22 cellular contexts compared by ENCODE assay signal in genomic region chr11:1586699-1587098, GRCh38. TPM values are rescaled to one million over a fixed set of nuclear protein-coding genes. Genes with fewer than 3 reads are reported as not detected.
"Had no signal": no experiment of that assay in that cellular context is flagged by ENCODE, and none has a peak within 500 bp of the region (broad histone marks: within the 10 kb centered on the region; RNA-seq: fewer than 3 reads in every experiment).

No MANE protein-coding gene starts in this region.

- H3K36me3 ChIP-seq: brain microvascular endothelial cell, colonic mucosa, ovary, right lobe of liver, upper lobe of right lung had no signal

- H3K4me1 ChIP-seq: colonic mucosa, right lobe of liver, upper lobe of right lung had no signal

- ATAC-seq: activated CD8-positive, alpha-beta T cell treated with anti-CD3 and anti-CD28 coated beads for 36 hours; naive thymus-derived CD8-positive, alpha-beta T cell; right lobe of liver; upper lobe of right lung had no signal

- H3K9me3 ChIP-seq: colonic mucosa, ovary, right lobe of liver, upper lobe of right lung had no signal

- DNase-seq: activated CD4-positive, alpha-beta T cell treated with anti-CD3 and anti-CD28 coated beads, Interleukin-2, amount 10 ng/mL, durations not matched to agents 24 days and 14 days; activated CD8-positive, alpha-beta T cell treated with anti-CD3 and anti-CD28 coated beads for 36 hours; activated naive CD4-positive, alpha-beta T cell treated with Interleukin-2 at 50 U/mL for 16 hours; activated T-cell treated with anti-CD3 and anti-CD28 coated beads, Interleukin-2, amount 50 U/mL, for 1 hour; brain microvascular endothelial cell; central memory CD4-positive, alpha-beta T cell; colonic mucosa; erythroblast; head of caudate nucleus; kidney glomerular epithelial cell; mesenchymal stem cell; naive thymus-derived CD8-positive, alpha-beta T cell; ovary; right lobe of liver; stimulated activated naive CD4-positive, alpha-beta T cell; T1000; upper lobe of right lung had no signal

- H3K27me3 ChIP-seq: brain microvascular endothelial cell, colonic mucosa, ovary, right lobe of liver, upper lobe of right lung had no signal

- H3K4me3 Mint-ChIP-seq: activated CD4-positive, alpha-beta T cell treated with anti-CD3 and anti-CD28 coated beads, Interleukin-2, amount 10 ng/mL, durations not matched to agents 24 days and 14 days; activated CD8-positive, alpha-beta T cell treated with anti-CD3 and anti-CD28 coated beads for 36 hours had no signal

- H3K27ac Mint-ChIP-seq: activated CD4-positive, alpha-beta T cell treated with anti-CD3 and anti-CD28 coated beads, Interleukin-2, amount 10 ng/mL, durations not matched to agents 24 days and 14 days; activated CD8-positive, alpha-beta T cell treated with anti-CD3 and anti-CD28 coated beads for 36 hours; activated T-helper 2 cell treated with anti-CD3 and anti-CD28 coated beads, Interferon-gamma antibody, Interleukin-2, Interleukin-4, amounts not matched to agents 10 μg/mL and 5 μg/mL and 100 μg/mL, durations not matched to agents 14 hours and 24 hours and 36 hours; naive thymus-derived CD8-positive, alpha-beta T cell had no signal

- H3K27ac ChIP-seq: brain microvascular endothelial cell, colonic mucosa, ovary, right lobe of liver, upper lobe of right lung had no signal

- H3K4me3 ChIP-seq: colonic mucosa, ovary, right lobe of liver, upper lobe of right lung had no signal

RNA-seq across cellular contexts. Expression of gene KRTAP5-1, which starts 1.6 kb away (rescaled TPM):
- total RNA-seq: activated CD4-positive, alpha-beta T cell treated with anti-CD3 and anti-CD28 coated beads, Interleukin-2, amount 10 ng/mL, durations not matched to agents 24 days and 14 days; activated CD8-positive, alpha-beta T cell treated with anti-CD3 and anti-CD28 coated beads for 36 hours; activated T-helper 2 cell treated with anti-CD3 and anti-CD28 coated beads, Interferon-gamma antibody, Interleukin-2, Interleukin-4, amounts not matched to agents 10 μg/mL and 5 μg/mL and 100 μg/mL, durations not matched to agents 14 hours and 24 hours and 36 hours; colonic mucosa; frontal cortex; liver; mucosa of gallbladder; naive thymus-derived CD8-positive, alpha-beta T cell; ovary; right lobe of liver; upper lobe of right lung had no signal
- polyA plus RNA-seq: liver; naive thymus-derived CD8-positive, alpha-beta T cell; ovary; thymus had no signal

RNA-seq across cellular contexts. Expression of gene KRTAP5-2, which starts 11.4 kb away (rescaled TPM):
- total RNA-seq: activated CD4-positive, alpha-beta T cell treated with anti-CD3 and anti-CD28 coated beads, Interleukin-2, amount 10 ng/mL, durations not matched to agents 24 days and 14 days; activated CD8-positive, alpha-beta T cell treated with anti-CD3 and anti-CD28 coated beads for 36 hours; activated T-helper 2 cell treated with anti-CD3 and anti-CD28 coated beads, Interferon-gamma antibody, Interleukin-2, Interleukin-4, amounts not matched to agents 10 μg/mL and 5 μg/mL and 100 μg/mL, durations not matched to agents 14 hours and 24 hours and 36 hours; colonic mucosa; frontal cortex; liver; naive thymus-derived CD8-positive, alpha-beta T cell; ovary; right lobe of liver; upper lobe of right lung had no signal
- polyA plus RNA-seq: naive thymus-derived CD8-positive, alpha-beta T cell; ovary had no signal

RNA-seq across cellular contexts. Expression of gene KRTAP5-3, which starts 21.6 kb away (rescaled TPM):
- total RNA-seq: activated CD4-positive, alpha-beta T cell treated with anti-CD3 and anti-CD28 coated beads, Interleukin-2, amount 10 ng/mL, durations not matched to agents 24 days and 14 days; activated CD8-positive, alpha-beta T cell treated with anti-CD3 and anti-CD28 coated beads for 36 hours; activated T-helper 2 cell treated with anti-CD3 and anti-CD28 coated beads, Interferon-gamma antibody, Interleukin-2, Interleukin-4, amounts not matched to agents 10 μg/mL and 5 μg/mL and 100 μg/mL, durations not matched to agents 14 hours and 24 hours and 36 hours; colonic mucosa; frontal cortex; liver; mucosa of gallbladder; naive thymus-derived CD8-positive, alpha-beta T cell; ovary; right lobe of liver; upper lobe of right lung had no signal
- polyA plus RNA-seq: liver; naive thymus-derived CD8-positive, alpha-beta T cell; ovary had no signal

RNA-seq across cellular contexts. Expression of gene KRTAP5-4, which starts 35.2 kb away (rescaled TPM):
- total RNA-seq: activated CD4-positive, alpha-beta T cell treated with anti-CD3 and anti-CD28 coated beads, Interleukin-2, amount 10 ng/mL, durations not matched to agents 24 days and 14 days; activated CD8-positive, alpha-beta T cell treated with anti-CD3 and anti-CD28 coated beads for 36 hours; activated T-helper 2 cell treated with anti-CD3 and anti-CD28 coated beads, Interferon-gamma antibody, Interleukin-2, Interleukin-4, amounts not matched to agents 10 μg/mL and 5 μg/mL and 100 μg/mL, durations not matched to agents 14 hours and 24 hours and 36 hours; colonic mucosa; frontal cortex; liver; mucosa of gallbladder; naive thymus-derived CD8-positive, alpha-beta T cell; ovary; right lobe of liver; upper lobe of right lung had no signal
- polyA plus RNA-seq: liver; naive thymus-derived CD8-positive, alpha-beta T cell; ovary; thymus had no signal
